13 cellular contexts compared by ENCODE assay signal in genomic region chr17:75239214-75239613, GRCh38. TPM values are rescaled to one million over a fixed set of nuclear protein-coding genes. Genes with fewer than 3 reads are reported as not detected.
DNase-seq lines count a peak whose midpoint lies in the region; ATAC-seq and TF ChIP-seq lines count a peak whose summit lies in the region.
"Had no signal": no experiment of that assay in that cellular context is flagged by ENCODE, and none has a peak within 500 bp of the region (broad histone marks: within the 10 kb centered on the region; RNA-seq: fewer than 3 reads in every experiment).

No MANE protein-coding gene starts in this region.

- no peak overlapping the region for H3K4me2 ChIP-seq in mammary epithelial cell (ENCODE audit: insufficient read depth, low read depth, low read length)
- H3K4me2 ChIP-seq: hepatocyte had no signal

- intact Hi-C loops in MCF 10A (cut with micrococcal nuclease) = no loop called here
- intact Hi-C loops in mammary epithelial cell (cut with micrococcal nuclease) = no loop called here
- intact Hi-C loops in esophagus squamous epithelium (cut with DNase I) = no loop called here

- H3K4me3 Mint-ChIP-seq in MCF 10A (ENCODE audit: unreplicated experiment) (no peak overlapping the region), T-helper 17 cell (peak overlapping the region; percentile 93)
- H3K4me3 Mint-ChIP-seq in stimulated activated naive B cell treated with anti-CD40 and anti-IgM and Interleukin-4, amounts not matched to agents 10 μg/mL and 1 μg/mL and 100 μg/mL, for 72 hours = no peak overlapping the region
- no peak overlapping the region for H3K4me3 Mint-ChIP-seq in activated CD8-positive, alpha-beta memory T cell treated with anti-CD3 and anti-CD28 coated beads, Interleukin-2, amount 10 ng/mL, durations not matched to agents 7 days and 5 days
- H3K4me3 Mint-ChIP-seq: mesothelial cell of epicardium had no signal

- CTCF ChIA-PET in MCF 10A (lab: Yijun Ruan, JAX) = interaction anchor here (0.6 to 1.8 kb wide), 13 partner anchors 8 to 608 kb away, joined by 3 to 11 read pairs (median 5); partner anchors contain the start of gene MIF4GD
- CTCF ChIA-PET in mammary epithelial cell (lab: Charles Lee; ENCODE audit: low non-redundant PET) = interaction anchor here (0.7 kb wide), 1 partner anchor 277 kb away, joined by 3 read pairs; no protein-coding TSS in a partner anchor
- CTCF ChIA-PET in activated CD8-positive, alpha-beta memory T cell treated with anti-CD3 and anti-CD28 coated beads, Interleukin-2, amount 10 ng/mL, durations not matched to agents 7 days and 5 days (lab: Charles Lee) = interaction anchor here (0.7 to 4.9 kb wide), 11 partner anchors 8 to 278 kb away, joined by 3 to 33 read pairs (median 5); partner anchors contain the start of genes GGA3, MIF4GD and NT5C

- H3K36me3 ChIP-seq in mammary epithelial cell (ENCODE audit: insufficient read depth, low read length) = peaks cover 29% of the 10 kb centered on the region
- H3K36me3 ChIP-seq in esophagus squamous epithelium = peaks cover 69 to 100% (median 77%) of the 10 kb centered on the region in 3 donors

- H3K27ac Mint-ChIP-seq in MCF 10A (ENCODE audit: low read depth, unreplicated experiment) (peak overlapping the region; percentile 24), T-helper 17 cell (peak overlapping the region; percentile 96)
- peak overlapping the region; percentile 90 for H3K27ac Mint-ChIP-seq in stimulated activated naive B cell treated with anti-CD40 and anti-IgM and Interleukin-4, amounts not matched to agents 10 μg/mL and 1 μg/mL and 100 μg/mL, for 72 hours
- H3K27ac Mint-ChIP-seq in activated CD8-positive, alpha-beta memory T cell treated with anti-CD3 and anti-CD28 coated beads, Interleukin-2, amount 10 ng/mL, durations not matched to agents 7 days and 5 days = no peak overlapping the region

- H3K4me1 Mint-ChIP-seq in MCF 10A (ENCODE audit: insufficient read depth, unreplicated experiment) = peaks cover 5% of the 10 kb centered on the region
- H3K4me1 Mint-ChIP-seq in T-helper 17 cell = peaks cover 32% of the 10 kb centered on the region
- H3K4me1 Mint-ChIP-seq in stimulated activated naive B cell treated with anti-CD40 and anti-IgM and Interleukin-4, amounts not matched to agents 10 μg/mL and 1 μg/mL and 100 μg/mL, for 72 hours = peaks cover 30 to 47% of the 10 kb centered on the region in 2 donors
- H3K4me1 Mint-ChIP-seq in activated CD8-positive, alpha-beta memory T cell treated with anti-CD3 and anti-CD28 coated beads, Interleukin-2, amount 10 ng/mL, durations not matched to agents 7 days and 5 days = peaks cover 34% of the 10 kb centered on the region
- H3K4me1 Mint-ChIP-seq: mesothelial cell of epicardium had no signal

- H3K36me3 Mint-ChIP-seq in MCF 10A (ENCODE audit: insufficient read depth, unreplicated experiment) (peaks cover 53% of the 10 kb centered on the region), T-helper 17 cell (ENCODE audit: low read depth) (peaks cover 5% of the 10 kb centered on the region)
- H3K36me3 Mint-ChIP-seq in stimulated activated naive B cell treated with anti-CD40 and anti-IgM and Interleukin-4, amounts not matched to agents 10 μg/mL and 1 μg/mL and 100 μg/mL, for 72 hours = peaks cover 48 to 80% of the 10 kb centered on the region in 2 donors
- peaks cover 41% of the 10 kb centered on the region for H3K36me3 Mint-ChIP-seq in activated CD8-positive, alpha-beta memory T cell treated with anti-CD3 and anti-CD28 coated beads, Interleukin-2, amount 10 ng/mL, durations not matched to agents 7 days and 5 days

- dilution Hi-C loops in mammary epithelial cell (cut with HindIII; ENCODE audit: low sequenced_read_pairs) = no loop called here

- H3K27ac ChIP-seq in mammary epithelial cell (ENCODE audit: insufficient read depth, low read depth, low read length) (no peak overlapping the region), esophagus squamous epithelium (peak overlapping the region in 3 of 4 donors; percentile 2 to 18 (median 14))
- H3K27ac ChIP-seq: hepatocyte, SJSA1 had no signal

- H3K27me3 Mint-ChIP-seq in MCF 10A (ENCODE audit: insufficient read depth, unreplicated experiment) = no peaks in the 10 kb centered on the region
- H3K27me3 Mint-ChIP-seq in T-helper 17 cell = no peaks in the 10 kb centered on the region
- H3K27me3 Mint-ChIP-seq in stimulated activated naive B cell treated with anti-CD40 and anti-IgM and Interleukin-4, amounts not matched to agents 10 μg/mL and 1 μg/mL and 100 μg/mL, for 72 hours = no peaks in the 10 kb centered on the region
- H3K27me3 Mint-ChIP-seq in activated CD8-positive, alpha-beta memory T cell treated with anti-CD3 and anti-CD28 coated beads, Interleukin-2, amount 10 ng/mL, durations not matched to agents 7 days and 5 days = no peaks in the 10 kb centered on the region

- TF ChIP-seq POLR2A in esophagus squamous epithelium (IDR thresholded peaks at IDR 0.05) = no peak

- no peaks in the 10 kb centered on the region for H3K9me3 ChIP-seq in mammary epithelial cell (replicated peaks; ENCODE audit: insufficient read depth, low read length)
- no peaks in the 10 kb centered on the region for H3K9me3 ChIP-seq in T-helper 17 cell (ENCODE audit: control insufficient read depth, low read length, poor library complexity, severe bottlenecking)
- no peaks in the 10 kb centered on the region for H3K9me3 ChIP-seq in esophagus squamous epithelium
- H3K9me3 ChIP-seq: right atrium auricular region, SJSA1 had no signal

- DNase-seq in MCF 10A (ENCODE audit: unreplicated experiment) = no peak
- no peak for DNase-seq in mammary epithelial cell
- DNase-seq in T-helper 17 cell = no peak
- no peak for DNase-seq in esophagus squamous epithelium (lab: John Stamatoyannopoulos, UW)
- DNase-seq in stimulated activated naive B cell treated with anti-CD40 and anti-IgM and Interleukin-4, amounts not matched to agents 10 μg/mL and 1 μg/mL and 100 μg/mL, for 72 hours = no peak
- no peak for DNase-seq in activated CD8-positive, alpha-beta memory T cell treated with anti-CD3 and anti-CD28 coated beads, Interleukin-2, amount 10 ng/mL, durations not matched to agents 7 days and 5 days
- no peak for DNase-seq in COLO829 (ENCODE audit: low spot score)
- DNase-seq: NCI-H2029 had no signal

- WGBS in mammary epithelial cell (ENCODE audit: low coverage, missing lambda C conversion rate) = 100% methylated on average over 6 of the region's 12 CpGs
- WGBS in esophagus squamous epithelium, 2 donors = 81 to 89% methylated on average over 5 to 7 of the region's 12 CpGs

- H3K4me1 ChIP-seq in mammary epithelial cell (ENCODE audit: insufficient read depth, low read length) (no peaks in the 10 kb centered on the region), esophagus squamous epithelium (no peaks in the 10 kb centered on the region)
- H3K4me1 ChIP-seq: SJSA1 had no signal

- H4K20me1 ChIP-seq in mammary epithelial cell (ENCODE audit: insufficient read depth, low read length) = no peaks in the 10 kb centered on the region

- BruUV-seq in MCF 10A (replicated peaks; lab: Mats Ljungman, UMichigan) (no TSS peak), mammary epithelial cell (replicated peaks; lab: Mats Ljungman, UMichigan) (no TSS peak)

- POLR2A ChIA-PET in MCF 10A (lab: Yijun Ruan, JAX) = interaction anchor here (0.5 to 2.8 kb wide), 6 partner anchors 8 to 179 kb away, joined by 3 to 7 read pairs (median 4); partner anchors contain the start of genes GGA3, MIF4GD, MRPS7 and NUP85

- H3K4me3 ChIP-seq in mammary epithelial cell (replicated peaks in 1 of 3; ENCODE audit: insufficient read depth in 1 of 3, low read depth in 2 of 3, low read length in 3 of 3) = no peak overlapping the region
- no peak overlapping the region for H3K4me3 ChIP-seq in esophagus squamous epithelium
- H3K4me3 ChIP-seq: hepatocyte, right atrium auricular region, SJSA1 had no signal

- no peak overlapping the region for H3K9ac ChIP-seq in mammary epithelial cell (ENCODE audit: insufficient read depth, low read length)

- ATAC-seq in T-helper 17 cell (no peak), HG03039 (IDR thresholded peaks at IDR 0.05; ENCODE audit: unreplicated experiment) (no peak)
- no peak for ATAC-seq in stimulated activated naive B cell treated with anti-CD40 and anti-IgM and Interleukin-4, amounts not matched to agents 10 μg/mL and 1 μg/mL and 100 μg/mL, for 72 hours (replicated peaks)
- ATAC-seq in activated CD8-positive, alpha-beta memory T cell treated with anti-CD3 and anti-CD28 coated beads, Interleukin-2, amount 10 ng/mL, durations not matched to agents 7 days and 5 days = no peak

- H3K9me3 Mint-ChIP-seq in MCF 10A (ENCODE audit: unreplicated experiment) = no peaks in the 10 kb centered on the region
- H3K9me3 Mint-ChIP-seq in stimulated activated naive B cell treated with anti-CD40 and anti-IgM and Interleukin-4, amounts not matched to agents 10 μg/mL and 1 μg/mL and 100 μg/mL, for 72 hours = no peaks in the 10 kb centered on the region
- no peaks in the 10 kb centered on the region for H3K9me3 Mint-ChIP-seq in activated CD8-positive, alpha-beta memory T cell treated with anti-CD3 and anti-CD28 coated beads, Interleukin-2, amount 10 ng/mL, durations not matched to agents 7 days and 5 days (ENCODE audit: low read depth)
- H3K9me3 Mint-ChIP-seq: mesothelial cell of epicardium had no signal

- H3K79me2 ChIP-seq in mammary epithelial cell (ENCODE audit: insufficient read depth, low read length) = no peaks in the 10 kb centered on the region
- H3K79me2 ChIP-seq: hepatocyte had no signal

- in situ Hi-C loops in mammary epithelial cell (cut with MboI; ENCODE audit: low sequenced_read_pairs in 2 of 2) = no loop called here

- H3K27me3 ChIP-seq in mammary epithelial cell (ENCODE audit: insufficient read depth, low read length) (no peaks in the 10 kb centered on the region), esophagus squamous epithelium (no peaks in the 10 kb centered on the region)
- H3K27me3 ChIP-seq: hepatocyte, right atrium auricular region, SJSA1 had no signal

- H2AFZ ChIP-seq in mammary epithelial cell (ENCODE audit: low read depth, low read length) = no peak overlapping the region
- H2AFZ ChIP-seq: hepatocyte had no signal

- no peak for TF ChIP-seq CTCF in MCF 10A (IDR thresholded peaks at IDR 0.05; ENCODE audit: unreplicated experiment)
- no peak for TF ChIP-seq CTCF in mammary epithelial cell (conservative IDR thresholded peaks at IDR 0.05 in 1 of 2, IDR thresholded peaks at IDR 0.05 in 1 of 2; ENCODE audit: extremely low read depth in 1 of 2, insufficient read depth in 1 of 2, low read depth in 1 of 2, low read length in 2 of 2)
- no peak for TF ChIP-seq CTCF in esophagus squamous epithelium (IDR thresholded peaks at IDR 0.05)

RNA-seq across cellular contexts. Expression of gene GGA3, which starts 22.2 kb away (rescaled TPM):
- 32.7 and 39.5 TPM in 2 replicates for total RNA-seq in MCF 10A (2022)
- 10 to 100 TPM in 1 of 2 donors, 1 to 10 TPM in 1; 9.7 to 30.9 TPM for total RNA-seq in mammary epithelial cell
- 20.2 TPM for polyA plus RNA-seq in mammary epithelial cell
- 21.6 TPM for polyA minus RNA-seq in mammary epithelial cell
- total RNA-seq in T-helper 17 cell = 10 to 100 TPM; 85.4 to 89.1 TPM
- 10 to 100 TPM; 23.9 to 39.2 (median 29.8) TPM for total RNA-seq in esophagus squamous epithelium
- 10 to 100 TPM; 84.6 to 90.2 TPM for total RNA-seq in activated CD8-positive, alpha-beta memory T cell treated with anti-CD3 and anti-CD28 coated beads, Interleukin-2, amount 10 ng/mL, durations not matched to agents 7 days and 5 days

RNA-seq across cellular contexts. Expression of gene MRPS7, which starts 22.5 kb away (rescaled TPM):
- total RNA-seq in MCF 10A (2022) (73.9 and 75.0 TPM in 2 replicates), mammary epithelial cell (10 to 100 TPM; 36.0 to 55.5 TPM), T-helper 17 cell (10 to 100 TPM; 33.9 to 35.6 TPM), esophagus squamous epithelium (10 to 100 TPM; 42.2 to 62.6 (median 48.7) TPM)
- 77.7 TPM for polyA plus RNA-seq in mammary epithelial cell
- 122 TPM for polyA minus RNA-seq in mammary epithelial cell
- total RNA-seq in activated CD8-positive, alpha-beta memory T cell treated with anti-CD3 and anti-CD28 coated beads, Interleukin-2, amount 10 ng/mL, durations not matched to agents 7 days and 5 days = 10 to 100 TPM; 49.5 to 56.9 TPM

RNA-seq across cellular contexts. Expression of gene MIF4GD, which starts 31.8 kb away (rescaled TPM):
- total RNA-seq in MCF 10A (2022) = 23.3 and 29.6 TPM in 2 replicates
- 10 to 100 TPM in 1 of 2 donors, 1 to 10 TPM in 1; 9.7 to 14.6 TPM for total RNA-seq in mammary epithelial cell
- polyA plus RNA-seq in mammary epithelial cell = 21.0 TPM
- 10.6 TPM for polyA minus RNA-seq in mammary epithelial cell
- 10 to 100 TPM; 27.0 to 35.0 TPM for total RNA-seq in T-helper 17 cell
- total RNA-seq in esophagus squamous epithelium = 10 to 100 TPM; 14.6 to 28.0 (median 21.2) TPM
- total RNA-seq in activated CD8-positive, alpha-beta memory T cell treated with anti-CD3 and anti-CD28 coated beads, Interleukin-2, amount 10 ng/mL, durations not matched to agents 7 days and 5 days = 10 to 100 TPM; 56.9 to 58.5 TPM

RNA-seq across cellular contexts. Expression of gene NUP85, which starts 33.7 kb away (rescaled TPM):
- total RNA-seq in MCF 10A (2022) = 42.3 and 49.2 TPM in 2 replicates
- total RNA-seq in mammary epithelial cell = 10 to 100 TPM; 28.2 to 60.8 TPM
- polyA plus RNA-seq in mammary epithelial cell = 75.8 TPM
- 144 TPM for polyA minus RNA-seq in mammary epithelial cell
- total RNA-seq in T-helper 17 cell = 10 to 100 TPM; 75.0 to 75.3 TPM
- total RNA-seq in esophagus squamous epithelium = 10 to 100 TPM; 17.5 to 33.3 (median 29.0) TPM
- 100 to 1,000 TPM; 164 to 176 TPM for total RNA-seq in activated CD8-positive, alpha-beta memory T cell treated with anti-CD3 and anti-CD28 coated beads, Interleukin-2, amount 10 ng/mL, durations not matched to agents 7 days and 5 days

RNA-seq across cellular contexts. Expression of gene SLC25A19, which starts 50.0 kb away (rescaled TPM):
- total RNA-seq in MCF 10A (2022) = 14.8 and 22.6 TPM in 2 replicates
- total RNA-seq in mammary epithelial cell = 10 to 100 TPM in 1 of 2 donors, 1 to 10 TPM in 1; 4.5 to 12.1 TPM
- 14.8 TPM for polyA plus RNA-seq in mammary epithelial cell
- polyA minus RNA-seq in mammary epithelial cell = 30.3 TPM
- 10 to 100 TPM; 13.7 to 15.1 TPM for total RNA-seq in T-helper 17 cell
- total RNA-seq in esophagus squamous epithelium = 10 to 100 TPM in 2 of 4 donors, 1 to 10 TPM in 2; 9.2 to 15.2 (median 11.2) TPM
- total RNA-seq in activated CD8-positive, alpha-beta memory T cell treated with anti-CD3 and anti-CD28 coated beads, Interleukin-2, amount 10 ng/mL, durations not matched to agents 7 days and 5 days = 10 to 100 TPM; 46.3 to 66.4 TPM
